ENCODE assay signal across 8 cellular contexts in the genomic region with DNA sequence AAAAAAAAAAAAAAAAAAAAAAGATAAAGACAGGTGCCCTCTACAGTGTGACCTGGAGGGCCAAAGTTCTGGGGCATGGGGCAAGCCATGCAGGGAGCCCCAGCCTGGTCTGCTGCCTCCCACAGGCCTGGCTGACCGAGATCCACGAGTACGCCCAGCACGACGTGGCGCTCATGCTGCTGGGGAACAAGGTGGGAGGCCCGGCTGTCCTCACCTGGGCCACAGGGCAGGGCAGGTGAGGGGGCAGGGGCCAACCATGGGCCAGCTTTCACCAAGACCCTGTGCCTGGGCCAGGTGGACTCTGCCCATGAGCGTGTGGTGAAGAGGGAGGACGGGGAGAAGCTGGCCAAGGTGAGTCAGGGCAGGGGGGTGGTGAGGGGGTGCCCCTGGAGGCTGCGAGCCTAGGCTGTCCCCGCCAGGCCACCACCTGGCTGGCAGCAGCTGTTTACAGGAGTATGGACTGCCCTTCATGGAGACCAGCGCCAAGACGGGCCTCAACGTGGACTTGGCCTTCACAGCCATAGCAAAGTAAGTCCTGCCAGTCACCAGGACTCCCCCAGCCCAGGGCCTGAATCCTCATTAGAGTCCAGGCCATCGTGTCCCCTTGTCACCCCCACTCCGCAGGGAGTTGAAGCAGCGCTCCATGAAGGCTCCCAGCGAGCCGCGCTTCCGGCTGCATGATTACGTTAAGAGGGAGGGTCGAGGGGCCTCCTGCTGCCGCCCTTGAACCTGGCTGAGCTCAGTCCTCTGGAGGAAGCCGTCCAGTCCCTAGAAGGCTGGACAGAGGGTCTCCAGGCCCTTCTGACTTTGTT. TPM values are rescaled to one million over a fixed set of nuclear protein-coding genes. Genes with fewer than 3 reads are reported as not detected.
DNase-seq lines count a peak whose midpoint lies in the region; ATAC-seq lines count a peak whose summit lies in the region.

No MANE protein-coding gene starts in this region.

- peak overlapping the region; percentile 88 for H3K4me3 Mint-ChIP-seq in natural killer cell treated with Interleukin-12 subunit alpha and Interleukin-12 subunit beta and Interleukin-15 and Interleukin-18, amount 100 ng/mL, for 72 hours

- ATAC-seq in natural killer cell treated with Interleukin-12 subunit alpha and Interleukin-12 subunit beta and Interleukin-15 and Interleukin-18, amount 100 ng/mL, for 72 hours = no peak
- ATAC-seq in GM21390 (IDR thresholded peaks at IDR 0.05; ENCODE audit: unreplicated experiment) (no peak), HG02970 (IDR thresholded peaks at IDR 0.05; ENCODE audit: low FRiP score, unreplicated experiment) (no peak)

- no peaks in the 10 kb centered on the region for H3K27me3 Mint-ChIP-seq in natural killer cell treated with Interleukin-12 subunit alpha and Interleukin-12 subunit beta and Interleukin-15 and Interleukin-18, amount 100 ng/mL, for 72 hours

- H3K27ac Mint-ChIP-seq in natural killer cell treated with Interleukin-12 subunit alpha and Interleukin-12 subunit beta and Interleukin-15 and Interleukin-18, amount 100 ng/mL, for 72 hours = peak overlapping the region; percentile 70 to 83

- H3K4me1 Mint-ChIP-seq in natural killer cell treated with Interleukin-12 subunit alpha and Interleukin-12 subunit beta and Interleukin-15 and Interleukin-18, amount 100 ng/mL, for 72 hours (ENCODE audit: low read depth in 2 of 2) = peaks cover 34 to 43% of the 10 kb centered on the region in 2 donors

- no peaks in the 10 kb centered on the region for H3K9me3 Mint-ChIP-seq in natural killer cell treated with Interleukin-12 subunit alpha and Interleukin-12 subunit beta and Interleukin-15 and Interleukin-18, amount 100 ng/mL, for 72 hours

- peak; percentile 58 for DNase-seq in activated CD4-positive, alpha-beta T cell treated with anti-CD3 and anti-CD28 coated beads for 48 hours
- DNase-seq in activated CD4-positive, alpha-beta T cell treated with anti-CD3 and anti-CD28 coated beads, Interleukin-2, amount 50 U/mL, for 4 hours = no peak
- DNase-seq in RPMI7951 (ENCODE audit: low read depth) = peak; percentile 6
- DNase-seq in natural killer cell treated with Interleukin-12 subunit alpha and Interleukin-12 subunit beta and Interleukin-15 and Interleukin-18, amount 100 ng/mL, for 72 hours (ENCODE audit: low spot score) = peak; percentile 61
- no peak for DNase-seq in NCI-H526 treated with DMSO at 0.1 percent for 48 hours (lab: John Stamatoyannopoulos, UW)

- H3K36me3 Mint-ChIP-seq in natural killer cell treated with Interleukin-12 subunit alpha and Interleukin-12 subunit beta and Interleukin-15 and Interleukin-18, amount 100 ng/mL, for 72 hours = peaks cover 5% of the 10 kb centered on the region

- H3K27ac ChIP-seq in cingulate gyrus (ENCODE audit: low read depth, low read length) = peak overlapping the region; percentile 65

RNA-seq across cellular contexts. Expression of a gene that starts 2.7 kb away (rescaled TPM):
- total RNA-seq in RPMI7951 (2014; rRNA removed; shearing (Covaris generic)) = 47.7 and 57.2 TPM in 2 replicates
- 10 to 100 TPM; 69.0 to 91.7 TPM for total RNA-seq in natural killer cell treated with Interleukin-12 subunit alpha and Interleukin-12 subunit beta and Interleukin-15 and Interleukin-18, amount 100 ng/mL, for 72 hours

RNA-seq across cellular contexts. Expression of a gene that starts 4.5 kb away (rescaled TPM):
- total RNA-seq in RPMI7951 (2014; rRNA removed; shearing (Covaris generic)) = 0.20 and 0.72 TPM in 2 replicates
- under 1 TPM in 1 of 2 donors, not detected in 1; 0.89 TPM for total RNA-seq in natural killer cell treated with Interleukin-12 subunit alpha and Interleukin-12 subunit beta and Interleukin-15 and Interleukin-18, amount 100 ng/mL, for 72 hours

RNA-seq across cellular contexts. Expression of a gene that starts 17.2 kb away (rescaled TPM):
- total RNA-seq in RPMI7951 (2014; rRNA removed; shearing (Covaris generic)) = 19.1 and 29.9 TPM in 2 replicates
- 100 to 1,000 TPM in 1 of 2 donors, 10 to 100 TPM in 1; 66.4 to 145 TPM for total RNA-seq in natural killer cell treated with Interleukin-12 subunit alpha and Interleukin-12 subunit beta and Interleukin-15 and Interleukin-18, amount 100 ng/mL, for 72 hours

RNA-seq across cellular contexts. Expression of a gene that starts 43.5 kb away (rescaled TPM):
- total RNA-seq in RPMI7951 (2014; rRNA removed; shearing (Covaris generic)) = not detected in 2 replicates
- total RNA-seq in natural killer cell treated with Interleukin-12 subunit alpha and Interleukin-12 subunit beta and Interleukin-15 and Interleukin-18, amount 100 ng/mL, for 72 hours = under 1 TPM; 0.14 to 0.26 TPM

RNA-seq across cellular contexts. Expression of a gene that starts 52.4 kb away (rescaled TPM):
- total RNA-seq in RPMI7951 (2014; rRNA removed; shearing (Covaris generic)) = 19.9 and 23.4 TPM in 2 replicates
- total RNA-seq in natural killer cell treated with Interleukin-12 subunit alpha and Interleukin-12 subunit beta and Interleukin-15 and Interleukin-18, amount 100 ng/mL, for 72 hours = 10 to 100 TPM; 31.2 to 68.9 TPM

Comparison
In these comparisons a context has a peak if more than half of its experiments do, and no peak if none do; other contexts are left out.
1. DNase-seq: peak in activated CD4-positive, alpha-beta T cell treated with anti-CD3 and anti-CD28 coated beads for 48 hours (single experiment), RPMI7951 (single experiment) and natural killer cell treated with Interleukin-12 subunit alpha and Interleukin-12 subunit beta and Interleukin-15 and Interleukin-18, amount 100 ng/mL, for 72 hours (single experiment); none in activated CD4-positive, alpha-beta T cell treated with anti-CD3 and anti-CD28 coated beads, Interleukin-2, amount 50 U/mL, for 4 hours (0 of 2) and NCI-H526 treated with DMSO at 0.1 percent for 48 hours (single experiment).